In genomic region chr1:159900086-159900680, GRCh38 we compare ENCODE assay signal across 8 cellular contexts.
A peak's percentile ranks its signal among the peaks of the same experiment; 100 is the strongest.
DNase-seq lines count a peak whose midpoint lies in the region; ATAC-seq lines count a peak whose summit lies in the region.

Gene CFAP45, minus strand, starts transcription at chr1:159900165. Its CDS starts 67 bp downstream, at chr1:159900098.

- no peaks in the 10 kb centered on the region for H3K27me3 ChIP-seq in mucosa of stomach (ENCODE audit: control insufficient read depth, insufficient read depth, low read length)

- H3K9me3 ChIP-seq in mucosa of stomach (ENCODE audit: control insufficient read depth, low read length) = no peaks in the 10 kb centered on the region

- H3K9ac ChIP-seq in mucosa of stomach (ENCODE audit: low read length) = peak within 1 kb of the TSS; percentile 58

- no peak within 1 kb of the TSS for H3K4me3 ChIP-seq in mucosa of stomach (ENCODE audit: low read length)

- peak within 1 kb of the TSS; percentile 37 for H3K27ac ChIP-seq in epithelial cell of prostate

- peaks cover 42% of the 10 kb centered on the region for H3K4me1 ChIP-seq in mucosa of stomach (ENCODE audit: control insufficient read depth, insufficient read depth, low read length)

- DNase-seq in SIG-M5 treated with dmso at 0.1 percent for 504 hours (lab: John Stamatoyannopoulos, UW; ENCODE audit: unreplicated experiment) (peak; percentile 32), SIG-M5 (lab: John Stamatoyannopoulos, UW) (no peak), NCI-H748 (lab: John Stamatoyannopoulos, UW; ENCODE audit: unreplicated experiment) (peak; percentile 90), epithelial cell of prostate (ENCODE audit: low read depth, low spot score) (no peak), Kasumi-1 (lab: John Stamatoyannopoulos, UW) (no peak), SHP77 (lab: John Stamatoyannopoulos, UW) (no peak)

- no peaks in the 10 kb centered on the region for H3K36me3 ChIP-seq in mucosa of stomach (ENCODE audit: control insufficient read depth, insufficient read depth, low read length)

- ATAC-seq in HG03571 (IDR thresholded peaks at IDR 0.05; ENCODE audit: unreplicated experiment) = no peak

Comparison
In these comparisons a context has a peak if more than half of its experiments do, and no peak if none do; other contexts are left out.
1. DNase-seq: peak in SIG-M5 treated with dmso at 0.1 percent for 504 hours (single experiment) and NCI-H748 (single experiment); none in SIG-M5 (single experiment), epithelial cell of prostate (single experiment), Kasumi-1 (0 of 2) and SHP77 (0 of 2).